8 cellular contexts compared by ENCODE assay signal in the genomic region with DNA sequence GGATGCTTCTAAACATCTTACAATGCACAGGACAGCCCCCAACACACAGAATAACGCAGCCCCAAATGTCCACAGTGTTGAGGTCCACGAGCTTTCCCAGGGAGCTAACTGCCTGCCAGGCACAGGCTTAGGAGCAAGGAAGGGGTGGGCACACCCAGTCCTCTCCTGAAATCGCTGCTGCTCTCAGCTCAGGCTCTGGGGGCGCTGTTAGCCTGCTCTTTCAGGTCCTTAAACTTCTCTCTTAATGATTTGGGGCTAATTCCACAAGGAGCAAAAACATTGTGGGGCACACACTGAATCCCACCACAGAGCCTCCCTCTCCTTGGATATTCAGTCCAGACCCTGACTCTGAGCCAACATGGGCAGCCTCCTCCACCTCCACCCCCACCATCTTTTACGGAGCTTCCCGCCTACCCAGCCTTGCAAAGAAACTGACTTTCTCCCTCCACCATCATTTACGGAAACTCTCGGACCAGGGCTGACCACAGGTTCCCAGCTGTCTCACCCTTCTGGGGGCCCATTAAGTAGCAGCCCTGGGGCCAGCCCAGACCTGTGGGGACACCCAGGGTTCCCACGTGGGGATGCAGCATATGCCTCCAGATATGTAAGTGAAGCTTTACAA. TPM values are rescaled to one million over a fixed set of nuclear protein-coding genes. Genes with fewer than 3 reads are reported as not detected.
DNase-seq lines count a peak whose midpoint lies in the region; ATAC-seq and TF ChIP-seq lines count a peak whose summit lies in the region.

No MANE protein-coding gene starts in this region.

- intact Hi-C loops in activated T-helper 2 cell treated with anti-CD3 and anti-CD28 coated beads, Interferon-gamma antibody, Interleukin-2, Interleukin-4, amounts not matched to agents 10 μg/mL and 5 μg/mL and 100 μg/mL, durations not matched to agents 14 hours and 24 hours and 36 hours (cut with micrococcal nuclease): loop anchor here (5.0 to 10.0 kb wide), 2 partner anchors 79 to 171 kb away; a partner anchor contains a TSS

- peaks cover 22% of the 10 kb centered on the region for H3K27me3 Mint-ChIP-seq in activated T-helper 2 cell treated with anti-CD3 and anti-CD28 coated beads, Interferon-gamma antibody, Interleukin-2, Interleukin-4, amounts not matched to agents 10 μg/mL and 5 μg/mL and 100 μg/mL, durations not matched to agents 14 hours and 24 hours and 36 hours (ENCODE audit: low read depth)

- no peaks in the 10 kb centered on the region for H3K9me3 Mint-ChIP-seq in activated T-helper 2 cell treated with anti-CD3 and anti-CD28 coated beads, Interferon-gamma antibody, Interleukin-2, Interleukin-4, amounts not matched to agents 10 μg/mL and 5 μg/mL and 100 μg/mL, durations not matched to agents 14 hours and 24 hours and 36 hours

- no peak overlapping the region for H3K27ac Mint-ChIP-seq in activated T-helper 2 cell treated with anti-CD3 and anti-CD28 coated beads, Interferon-gamma antibody, Interleukin-2, Interleukin-4, amounts not matched to agents 10 μg/mL and 5 μg/mL and 100 μg/mL, durations not matched to agents 14 hours and 24 hours and 36 hours

- no peaks in the 10 kb centered on the region for H3F3A ChIP-seq in OCI-LY1 (ENCODE audit: insufficient read depth, low read length)

- H3K36me3 Mint-ChIP-seq in activated T-helper 2 cell treated with anti-CD3 and anti-CD28 coated beads, Interferon-gamma antibody, Interleukin-2, Interleukin-4, amounts not matched to agents 10 μg/mL and 5 μg/mL and 100 μg/mL, durations not matched to agents 14 hours and 24 hours and 36 hours (ENCODE audit: low read depth): no peaks in the 10 kb centered on the region

- no peak overlapping the region for H3K4me2 ChIP-seq in OCI-LY1 (ENCODE audit: low read length)

- no peak overlapping the region for H2AFZ ChIP-seq in OCI-LY1 (ENCODE audit: low read length)

- no peak overlapping the region for H3K27ac ChIP-seq in OCI-LY1 (ENCODE audit: low read depth, low read length, poor library complexity, severe bottlenecking)
- H3K27ac ChIP-seq in brain microvascular endothelial cell: no peak overlapping the region
- H3K27ac ChIP-seq in lung (ENCODE audit: low read depth in 1 of 2, low read length in 1 of 2): no peak overlapping the region

- H3K36me3 ChIP-seq in OCI-LY1 (ENCODE audit: insufficient read depth, low read length) (no peaks in the 10 kb centered on the region), brain microvascular endothelial cell (replicated peaks) (no peaks in the 10 kb centered on the region), lung (ENCODE audit: control insufficient read depth in 2 of 2, insufficient read depth in 2 of 2, low read length in 2 of 2) (no peaks in the 10 kb centered on the region)

- no peaks in the 10 kb centered on the region for H4K20me1 ChIP-seq in OCI-LY1 (ENCODE audit: insufficient read depth, low read length)

- in situ Hi-C loops in brain microvascular endothelial cell (cut with HindIII; ENCODE audit: low pct_ligation_motif_present, low sequenced_read_pairs): no loop called here

- no peak overlapping the region for H3K4me3 Mint-ChIP-seq in activated T-helper 2 cell treated with anti-CD3 and anti-CD28 coated beads, Interferon-gamma antibody, Interleukin-2, Interleukin-4, amounts not matched to agents 10 μg/mL and 5 μg/mL and 100 μg/mL, durations not matched to agents 14 hours and 24 hours and 36 hours (ENCODE audit: low read depth)

- H3K4me1 ChIP-seq in OCI-LY1 (ENCODE audit: insufficient read depth, low read length, severe bottlenecking): no peaks in the 10 kb centered on the region
- peaks cover 0 to 10% of the 10 kb centered on the region in 2 donors for H3K4me1 ChIP-seq in lung (ENCODE audit: control insufficient read depth in 2 of 2, insufficient read depth in 2 of 2, low read length in 2 of 2)

- H3K9me3 ChIP-seq in OCI-LY1 (ENCODE audit: low read length) (no peaks in the 10 kb centered on the region), lung (ENCODE audit: control insufficient read depth in 2 of 2, insufficient read depth in 1 of 2, low read length in 1 of 2) (peaks cover 0 to 2% of the 10 kb centered on the region in 2 donors)

- no peaks in the 10 kb centered on the region for H3K9me2 ChIP-seq in OCI-LY1 (ENCODE audit: low read depth, low read length)

- DNase-seq in AG08395 (ENCODE audit: low spot score) (peak; percentile 40), GM12865 (ENCODE audit: low read depth) (peak; percentile 37), brain microvascular endothelial cell (no peak), lung (ENCODE audit: low spot score) (no peak)
- no peak for DNase-seq in activated T-helper 2 cell treated with anti-CD3 and anti-CD28 coated beads, Interferon-gamma antibody, Interleukin-2, Interleukin-4, amounts not matched to agents 10 μg/mL and 5 μg/mL and 100 μg/mL, durations not matched to agents 14 hours and 24 hours and 36 hours (ENCODE audit: low spot score)

- WGBS in lung, 2 donors: 37 to 46% methylated on average over 9 of the region's 9 CpGs

- H3K4me3 ChIP-seq in GM12865 (ENCODE audit: low read depth, low read length) (no peak overlapping the region), OCI-LY1 (ENCODE audit: low read depth, low read length, poor library complexity, severe bottlenecking) (no peak overlapping the region), brain microvascular endothelial cell (ENCODE audit: low read depth, low read length) (no peak overlapping the region), lung (no peak overlapping the region)

- ATAC-seq in lung (ENCODE audit: insufficient read depth, low FRiP score) (no peak), GM18909 (IDR thresholded peaks at IDR 0.05; ENCODE audit: poor library complexity, unreplicated experiment) (no peak), GM19351 (IDR thresholded peaks at IDR 0.05; ENCODE audit: unreplicated experiment) (no peak)

- TF ChIP-seq CTCF in GM12865 (IDR thresholded peaks at IDR 0.05; ENCODE audit: insufficient read depth, low read depth, low read length, missing control alignments) (peak; percentile 75), OCI-LY1 (IDR thresholded peaks at IDR 0.05; ENCODE audit: low read length) (peak; percentile 69), brain microvascular endothelial cell (IDR thresholded peaks at IDR 0.05; ENCODE audit: low read depth, low read length, missing control alignments) (peak; percentile 32), lung (IDR thresholded peaks at IDR 0.05; ENCODE audit: control extremely low read depth, extremely low read depth) (peak; percentile 25)

- no peaks in the 10 kb centered on the region for H3K79me2 ChIP-seq in OCI-LY1 (ENCODE audit: insufficient read depth, low read length)

- H3K27me3 ChIP-seq in OCI-LY1 (ENCODE audit: insufficient read depth, low read length) (no peaks in the 10 kb centered on the region), brain microvascular endothelial cell (replicated peaks) (no peaks in the 10 kb centered on the region), lung (ENCODE audit: control insufficient read depth, insufficient read depth) (peaks cover 2% of the 10 kb centered on the region)

- H3K4me1 Mint-ChIP-seq in activated T-helper 2 cell treated with anti-CD3 and anti-CD28 coated beads, Interferon-gamma antibody, Interleukin-2, Interleukin-4, amounts not matched to agents 10 μg/mL and 5 μg/mL and 100 μg/mL, durations not matched to agents 14 hours and 24 hours and 36 hours (ENCODE audit: low read depth): peaks cover 15% of the 10 kb centered on the region

- H3K9ac ChIP-seq in OCI-LY1 (ENCODE audit: low read length): no peak overlapping the region

RNA-seq across cellular contexts. Expression of a gene that starts 1.1 kb away (rescaled TPM):
- 1 to 10 TPM; 1.1 to 3.4 TPM for total RNA-seq in lung
- 10 to 100 TPM in 1 of 2 donors, not detected in 1; 11.9 TPM for polyA plus RNA-seq in lung
- not detected in 2 replicates for total RNA-seq in activated T-helper 2 cell treated with anti-CD3 and anti-CD28 coated beads, Interferon-gamma antibody, Interleukin-2, Interleukin-4, amounts not matched to agents 10 μg/mL and 5 μg/mL and 100 μg/mL, durations not matched to agents 14 hours and 24 hours and 36 hours

RNA-seq across cellular contexts. Expression of a gene that starts 20.3 kb away (rescaled TPM):
- 10 to 100 TPM in 1 of 2 donors, 1 to 10 TPM in 1; 1.2 to 18.5 TPM for total RNA-seq in lung
- 10 to 100 TPM in 1 of 2 donors, 1 to 10 TPM in 1; 1.9 to 24.0 TPM for polyA plus RNA-seq in lung
- total RNA-seq in activated T-helper 2 cell treated with anti-CD3 and anti-CD28 coated beads, Interferon-gamma antibody, Interleukin-2, Interleukin-4, amounts not matched to agents 10 μg/mL and 5 μg/mL and 100 μg/mL, durations not matched to agents 14 hours and 24 hours and 36 hours: 0.32 TPM in 1 of 2 replicates, not detected in the other

RNA-seq across cellular contexts. Expression of a gene that starts 25.8 kb away (rescaled TPM):
- total RNA-seq in lung: under 1 TPM in 1 of 2 donors, not detected in 1; 0.25 TPM
- polyA plus RNA-seq in lung: under 1 TPM in 1 of 2 donors, not detected in 1; 0.52 TPM
- total RNA-seq in activated T-helper 2 cell treated with anti-CD3 and anti-CD28 coated beads, Interferon-gamma antibody, Interleukin-2, Interleukin-4, amounts not matched to agents 10 μg/mL and 5 μg/mL and 100 μg/mL, durations not matched to agents 14 hours and 24 hours and 36 hours: not detected in 2 replicates

RNA-seq across cellular contexts. Expression of a gene that starts 35.0 kb away (rescaled TPM):
- total RNA-seq in lung: 1 to 10 TPM in 1 of 2 donors, under 1 TPM in 1; 0.82 to 1.2 TPM
- 1 to 10 TPM; 1.5 to 1.8 TPM for polyA plus RNA-seq in lung
- not detected in 2 replicates for total RNA-seq in activated T-helper 2 cell treated with anti-CD3 and anti-CD28 coated beads, Interferon-gamma antibody, Interleukin-2, Interleukin-4, amounts not matched to agents 10 μg/mL and 5 μg/mL and 100 μg/mL, durations not matched to agents 14 hours and 24 hours and 36 hours

RNA-seq across cellular contexts. Expression of a gene that starts 57.3 kb away (rescaled TPM):
- 10 to 100 TPM in 1 of 2 donors, 1 to 10 TPM in 1; 3.4 to 17.3 TPM for total RNA-seq in lung
- polyA plus RNA-seq in lung: 10 to 100 TPM in 1 of 2 donors, 1 to 10 TPM in 1; 5.2 to 81.6 TPM
- total RNA-seq in activated T-helper 2 cell treated with anti-CD3 and anti-CD28 coated beads, Interferon-gamma antibody, Interleukin-2, Interleukin-4, amounts not matched to agents 10 μg/mL and 5 μg/mL and 100 μg/mL, durations not matched to agents 14 hours and 24 hours and 36 hours: not detected in 2 replicates

Comparison
In these comparisons a context has a peak if more than half of its experiments do, and no peak if none do; other contexts are left out.
1. DNase-seq: peak in AG08395 (single experiment) and GM12865 (single experiment); none in brain microvascular endothelial cell (single experiment), lung (single experiment) and activated T-helper 2 cell treated with anti-CD3 and anti-CD28 coated beads, Interferon-gamma antibody, Interleukin-2, Interleukin-4, amounts not matched to agents 10 μg/mL and 5 μg/mL and 100 μg/mL, durations not matched to agents 14 hours and 24 hours and 36 hours (single experiment).
2. CTCF ChIP-seq: peak in every context shown above with its lines; median percentile 75 in GM12865; 69 in OCI-LY1; 32 in brain microvascular endothelial cell; 25 in lung.